25 cellular contexts compared by ENCODE assay signal in the genomic region with DNA sequence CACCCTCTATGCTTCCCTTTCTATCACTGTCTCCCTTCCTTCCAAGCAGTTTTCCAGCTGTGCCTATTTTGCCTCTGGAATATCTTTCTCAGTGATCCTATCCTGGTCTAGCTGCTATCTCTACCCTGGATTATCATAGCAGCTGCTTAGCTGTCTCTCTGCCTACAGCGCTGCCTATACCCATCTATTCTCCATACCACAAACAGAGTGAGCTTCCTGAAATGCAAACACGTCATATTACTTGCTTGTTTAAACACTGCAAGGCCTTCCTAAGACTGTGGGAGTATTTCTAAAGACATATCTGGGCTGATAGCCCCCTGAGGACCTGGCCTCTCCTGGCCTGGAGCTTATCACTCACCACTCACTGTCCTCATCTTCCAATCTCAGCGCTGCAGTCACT.
"Had no signal": no experiment of that assay in that cellular context is flagged by ENCODE, and none has a peak within 500 bp of the region (broad histone marks: within the 10 kb centered on the region; RNA-seq: fewer than 3 reads in every experiment).

No MANE protein-coding gene starts in this region.

- H3K36me3 ChIP-seq: neural progenitor cell, ovary, right lobe of liver, sigmoid colon, stomach, thoracic aorta, thyroid gland, upper lobe of left lung, uterus had no signal

- ATAC-seq: natural killer cell; psoas muscle; right cardiac atrium; right lobe of liver; stimulated activated effector memory CD8-positive, alpha-beta T cell treated with anti-CD3 and anti-CD28 coated beads, Interleukin-12 subunit alpha, Interleukin-12 subunit beta, amount 100 ng/mL, for 72 hours; stimulated activated naive B cell treated with anti-CD40 and anti-IgM and Interleukin-4, amounts not matched to agents 10 μg/mL and 1 μg/mL and 100 μg/mL, for 72 hours had no signal

- FAIRE-seq: small intestine had no signal

- H3K27ac ChIP-seq: neural progenitor cell, ovary, parathyroid adenoma, psoas muscle, right lobe of liver, sigmoid colon, stomach, thoracic aorta, thyroid gland, tibial nerve, upper lobe of left lung, uterus had no signal

- H3K4me1 ChIP-seq: parathyroid adenoma, psoas muscle, right lobe of liver, sigmoid colon, stomach, upper lobe of left lung, uterus had no signal

- H3K27me3 ChIP-seq: neural progenitor cell, ovary, right lobe of liver, sigmoid colon, stomach, thyroid gland, tibial nerve, upper lobe of left lung, uterus had no signal

- H2AFZ ChIP-seq: neural progenitor cell, parathyroid adenoma had no signal

- DNase-seq: natural killer cell; occipital lobe; ovary; posterior cingulate gyrus; psoas muscle; right cardiac atrium; right lobe of liver; sigmoid colon; small intestine; stimulated activated CD4-positive, alpha-beta T cell treated with anti-CD3 and anti-CD28 coated beads, Interleukin-15, amount 100 ng/mL, for 24 hours; stimulated activated CD4-positive, alpha-beta T cell treated with anti-CD3 and anti-CD28 coated beads, Interleukin-2, amount 100 ng/mL, for 24 hours; stimulated activated CD4-positive, alpha-beta T cell treated with anti-CD3 and anti-CD28 coated beads, Interleukin-2, amount 100 ng/mL, for 48 hours; stimulated activated CD4-positive, alpha-beta T cell treated with anti-CD3 and anti-CD28 coated beads, Interleukin-4, amount 100 ng/mL, for 24 hours; stimulated activated naive B cell treated with anti-CD40 and anti-IgM and Interleukin-4, amounts not matched to agents 10 μg/mL and 1 μg/mL and 100 μg/mL, for 72 hours; stimulated activated naive CD4-positive, alpha-beta T cell treated with Interleukin-2 at 50 U/mL for 16 hours; stomach; thyroid gland; trophoblast cell; upper lobe of left lung; uterus had no signal

- H3K9me3 ChIP-seq: ovary, psoas muscle, right lobe of liver, sigmoid colon, stomach, thoracic aorta, thyroid gland, tibial nerve, upper lobe of left lung, uterus had no signal

- H3K4me3 ChIP-seq: neural progenitor cell, ovary, psoas muscle, right lobe of liver, sigmoid colon, stomach, thoracic aorta, thyroid gland, tibial nerve, upper lobe of left lung, uterus had no signal

- H3K4me2 ChIP-seq: neural progenitor cell had no signal

- H3K9ac ChIP-seq: neural progenitor cell, parathyroid adenoma had no signal

- H3K79me2 ChIP-seq: parathyroid adenoma had no signal
